In genomic region chr9:131443648-131444047, GRCh38 we compare ENCODE assay signal across 15 cellular contexts.
"Had no signal": no experiment of that assay in that cellular context is flagged by ENCODE, and none has a peak within 500 bp of the region (broad histone marks: within the 10 kb centered on the region; RNA-seq: fewer than 3 reads in every experiment).

No MANE protein-coding gene starts in this region.

- H3K27ac Mint-ChIP-seq: activated CD4-positive, alpha-beta memory T cell treated with anti-CD3 and anti-CD28 coated beads, Interleukin-2, amount 10 ng/mL, durations not matched to agents 7 days and 5 days; activated CD4-positive, alpha-beta T cell treated with anti-CD3 and anti-CD28 coated beads, Interleukin-2, amount 10 ng/mL, durations not matched to agents 24 days and 14 days had no signal

- H3K9me3 ChIP-seq: heart right ventricle, mucosa of descending colon, tibial artery had no signal

- DNase-seq: activated CD4-positive, alpha-beta memory T cell treated with anti-CD3 and anti-CD28 coated beads, Interleukin-2, amount 10 ng/mL, durations not matched to agents 7 days and 5 days; activated CD4-positive, alpha-beta T cell treated with anti-CD3 and anti-CD28 coated beads, Interleukin-2, amount 10 ng/mL, durations not matched to agents 24 days and 14 days; activated naive CD4-positive, alpha-beta T cell treated with Interleukin-2 at 50 U/mL for 16 hours; amygdala; heart right ventricle; islet precursor cell; left cardiac atrium; mucosa of descending colon; nephron progenitor cell; occipital lobe; stimulated activated CD4-positive, alpha-beta T cell treated with anti-CD3 and anti-CD28 coated beads, Interleukin-4, amount 100 ng/mL, for 1 hour; stimulated activated naive CD8-positive, alpha-beta T cell treated with anti-CD3 and anti-CD28 coated beads, Interleukin-15, amount 100 ng/mL, for 72 hours; T-helper 9 cell had no signal

- ATAC-seq: activated T-helper 17 cell treated with anti-CD3 and anti-CD28 coated beads, Interleukin-2, amount 50 U/mL, for 72 hours; heart right ventricle; left cardiac atrium; mucosa of descending colon; stimulated activated naive CD8-positive, alpha-beta T cell treated with anti-CD3 and anti-CD28 coated beads, Interleukin-15, amount 100 ng/mL, for 72 hours had no signal

- H3K9me3 Mint-ChIP-seq: activated CD4-positive, alpha-beta memory T cell treated with anti-CD3 and anti-CD28 coated beads, Interleukin-2, amount 10 ng/mL, durations not matched to agents 7 days and 5 days; activated CD4-positive, alpha-beta T cell treated with anti-CD3 and anti-CD28 coated beads, Interleukin-2, amount 10 ng/mL, durations not matched to agents 24 days and 14 days; activated T-helper 17 cell treated with anti-CD3 and anti-CD28 coated beads, Interleukin-2, amount 50 U/mL, for 72 hours; nephron progenitor cell; stimulated activated naive CD8-positive, alpha-beta T cell treated with anti-CD3 and anti-CD28 coated beads, Interleukin-15, amount 100 ng/mL, for 72 hours had no signal

- H3K27me3 ChIP-seq: heart right ventricle, tibial artery had no signal

- H3K27me3 Mint-ChIP-seq: activated CD4-positive, alpha-beta memory T cell treated with anti-CD3 and anti-CD28 coated beads, Interleukin-2, amount 10 ng/mL, durations not matched to agents 7 days and 5 days; activated CD4-positive, alpha-beta T cell treated with anti-CD3 and anti-CD28 coated beads, Interleukin-2, amount 10 ng/mL, durations not matched to agents 24 days and 14 days; activated T-helper 17 cell treated with anti-CD3 and anti-CD28 coated beads, Interleukin-2, amount 50 U/mL, for 72 hours; stimulated activated naive CD8-positive, alpha-beta T cell treated with anti-CD3 and anti-CD28 coated beads, Interleukin-15, amount 100 ng/mL, for 72 hours had no signal

- H3K27ac ChIP-seq: heart right ventricle, tibial artery had no signal

- H3K4me3 ChIP-seq: heart right ventricle, mucosa of descending colon, tibial artery had no signal

- H3K4me3 Mint-ChIP-seq: activated CD4-positive, alpha-beta memory T cell treated with anti-CD3 and anti-CD28 coated beads, Interleukin-2, amount 10 ng/mL, durations not matched to agents 7 days and 5 days; activated CD4-positive, alpha-beta T cell treated with anti-CD3 and anti-CD28 coated beads, Interleukin-2, amount 10 ng/mL, durations not matched to agents 24 days and 14 days; activated T-helper 17 cell treated with anti-CD3 and anti-CD28 coated beads, Interleukin-2, amount 50 U/mL, for 72 hours; nephron progenitor cell; stimulated activated naive CD8-positive, alpha-beta T cell treated with anti-CD3 and anti-CD28 coated beads, Interleukin-15, amount 100 ng/mL, for 72 hours had no signal
